In the genomic region with DNA sequence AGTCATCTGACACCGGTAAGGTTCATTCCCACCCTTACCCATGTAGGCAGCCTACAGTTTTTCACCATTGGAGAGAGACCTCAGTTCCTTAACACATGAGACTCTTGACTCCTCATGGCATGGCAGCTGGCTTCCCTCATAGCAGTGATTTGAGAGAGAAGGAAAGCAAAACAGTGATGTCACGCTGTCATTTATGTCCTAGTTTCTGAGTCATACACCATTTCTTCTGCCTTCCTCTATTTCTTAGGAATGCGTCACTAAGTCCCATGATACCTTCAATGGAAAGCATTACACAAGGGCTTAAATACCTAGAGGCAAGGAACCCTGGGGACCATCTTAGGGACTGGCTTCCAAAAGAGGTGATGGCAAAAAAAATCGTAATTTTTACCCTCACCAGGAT, we compare ENCODE assay signal across 29 cellular contexts.
A peak's percentile ranks its signal among the peaks of the same experiment; 100 is the strongest.
DNase-seq lines count a peak whose midpoint lies in the region; ATAC-seq, FAIRE-seq and TF ChIP-seq lines count a peak whose summit lies in the region.
"Had no signal": no experiment of that assay in that cellular context is flagged by ENCODE, and none has a peak within 500 bp of the region (broad histone marks: within the 10 kb centered on the region; RNA-seq: fewer than 3 reads in every experiment).

No MANE protein-coding gene starts in this region.

- no peak overlapping the region for H3K4me3 ChIP-seq in bronchial epithelial cell (ENCODE audit: low read depth, low read length)
- no peak overlapping the region for H3K4me3 ChIP-seq in mesenchymal stem cell (ENCODE audit: insufficient read depth in 1 of 2, low read depth in 1 of 2, low read length in 2 of 2)
- H3K4me3 ChIP-seq: ascending aorta, BLaER1, esophagus squamous epithelium, lung, mucosa of descending colon, right atrium auricular region, spleen, tibial nerve had no signal

- no peak overlapping the region for H2BK15ac ChIP-seq in mesenchymal stem cell (ENCODE audit: low read depth, poor library complexity, severe bottlenecking)

- WGBS in mesenchymal stem cell: 66% methylated on average over 2 of the region's 4 CpGs

- H3K36me3 ChIP-seq in bronchial epithelial cell (ENCODE audit: control insufficient read depth, insufficient read depth, low read length) (no peaks in the 10 kb centered on the region), mesenchymal stem cell (ENCODE audit: control insufficient read depth in 1 of 2, insufficient read depth in 2 of 2, low read depth in 1 of 2, low read length in 2 of 2) (no peaks in the 10 kb centered on the region)
- H3K36me3 ChIP-seq: ascending aorta, BLaER1, esophagus squamous epithelium, right atrium auricular region, spleen, tibial nerve, WERI-Rb-1 had no signal

- no peak overlapping the region for H3K4me2 ChIP-seq in mesenchymal stem cell (ENCODE audit: low read length, poor library complexity, severe bottlenecking)
- H3K4me2 ChIP-seq: BLaER1 had no signal

- no peak overlapping the region for H2AK5ac ChIP-seq in mesenchymal stem cell (ENCODE audit: low read length, severe bottlenecking)

- H3K79me1 ChIP-seq in mesenchymal stem cell (replicated peaks; ENCODE audit: low read length, poor library complexity, severe bottlenecking): no peaks in the 10 kb centered on the region

- H3K9ac ChIP-seq in mesenchymal stem cell (ENCODE audit: low read length): no peak overlapping the region
- H3K9ac ChIP-seq: BLaER1, parathyroid adenoma had no signal

- no peak overlapping the region for H4K8ac ChIP-seq in mesenchymal stem cell (ENCODE audit: low read length)

- H3K9me3 ChIP-seq in mesenchymal stem cell (ENCODE audit: control insufficient read depth, low read length): no peaks in the 10 kb centered on the region
- H3K9me3 ChIP-seq: ascending aorta, BLaER1, esophagus squamous epithelium, mucosa of descending colon, right atrium auricular region, spleen, tibial nerve had no signal

- H3K23ac ChIP-seq in mesenchymal stem cell (ENCODE audit: low read length in 2 of 2): peak overlapping the region in 1 of 2 experiments; percentile 9

- no peak overlapping the region for H3K4ac ChIP-seq in mesenchymal stem cell (ENCODE audit: low read depth in 1 of 2, low read length in 2 of 2)

- H3K18ac ChIP-seq in mesenchymal stem cell (ENCODE audit: low read depth in 1 of 2, low read length in 2 of 2): peak overlapping the region in 1 of 2 experiments; percentile 23

- no peak overlapping the region for H2BK12ac ChIP-seq in mesenchymal stem cell (ENCODE audit: low read length in 2 of 2)

- H2AFZ ChIP-seq in mesenchymal stem cell (ENCODE audit: low read depth, low read length): no peak overlapping the region
- H2AFZ ChIP-seq: parathyroid adenoma had no signal

- H3K27me3 ChIP-seq in bronchial epithelial cell (ENCODE audit: control insufficient read depth, insufficient read depth, low read length) (no peaks in the 10 kb centered on the region), mesenchymal stem cell (ENCODE audit: control insufficient read depth in 1 of 2, insufficient read depth in 1 of 2, low read length in 2 of 2) (no peaks in the 10 kb centered on the region)
- H3K27me3 ChIP-seq: ascending aorta, BLaER1, esophagus squamous epithelium, right atrium auricular region, spleen, tibial nerve had no signal

- TF ChIP-seq CTCF in bronchial epithelial cell (IDR thresholded peaks at IDR 0.05; ENCODE audit: insufficient read depth, low read length, severe bottlenecking): no peak

- DNase-seq in ELR (ENCODE audit: low read depth) (peak; percentile 67), MV-4-11 (lab: John Stamatoyannopoulos, UW) (peak; percentile 50), bronchial epithelial cell (ENCODE audit: low read depth) (no peak), mesenchymal stem cell (peak; percentile 80), NCI-H226 (no peak)
- DNase-seq: activated CD4-positive, alpha-beta T cell treated with anti-CD3 and anti-CD28 coated beads, Interleukin-2, amount 10 ng/mL, durations not matched to agents 24 days and 14 days; activated gamma-delta T cell; activated naive CD8-positive, alpha-beta T cell treated with anti-CD3 and anti-CD28 coated beads, Interleukin-2, amount 10 ng/mL, durations not matched to agents 7 days and 5 days; activated T-cell treated with anti-CD3 and anti-CD28 coated beads, Interleukin-2, amount 50 U/mL, for 1 hour; dermis blood vessel endothelial cell; esophagus squamous epithelium; glutamatergic neuron; mucosa of descending colon; NCI-H1105 treated with DMSO at 0.1 percent for 48 hours; NCI-H2029; NCI-H748 treated with DMSO at 0.1 percent for 48 hours; spleen; WERI-Rb-1 had no signal

- no peak overlapping the region for H2BK120ac ChIP-seq in mesenchymal stem cell (ENCODE audit: low read depth, low read length)

- peaks cover 1% of the 10 kb centered on the region for H3K4me1 ChIP-seq in mesenchymal stem cell (ENCODE audit: control insufficient read depth, insufficient read depth, low read depth, low read length)
- H3K4me1 ChIP-seq: ascending aorta, BLaER1, esophagus squamous epithelium, parathyroid adenoma, right atrium auricular region, spleen, tibial nerve had no signal

- no peak overlapping the region for H3K14ac ChIP-seq in mesenchymal stem cell (ENCODE audit: low read length in 2 of 2)

- ATAC-seq in GM21717 (IDR thresholded peaks at IDR 0.05; ENCODE audit: unreplicated experiment): no peak
- no peak for ATAC-seq in GM18867 (IDR thresholded peaks at IDR 0.05; ENCODE audit: unreplicated experiment)
- ATAC-seq: mucosa of descending colon had no signal

- no peak overlapping the region for H3K27ac ChIP-seq in mesenchymal stem cell (ENCODE audit: low read length, poor library complexity, severe bottlenecking)
- H3K27ac ChIP-seq: ascending aorta, BLaER1, esophagus squamous epithelium, parathyroid adenoma, right atrium auricular region, spleen, tibial nerve had no signal

- no peak overlapping the region for H4K91ac ChIP-seq in mesenchymal stem cell (ENCODE audit: low read length)

- H2BK5ac ChIP-seq in mesenchymal stem cell (ENCODE audit: low read depth, low read length, poor library complexity, severe bottlenecking): no peak overlapping the region

- FAIRE-seq in bronchial epithelial cell (lab: Jason Lieb, UNC): peak; percentile 23
- FAIRE-seq: endometrium, GM18507, keratinocyte had no signal

Comparison
In these comparisons a context has a peak if more than half of its experiments do, and no peak if none do; other contexts are left out.
1. DNase-seq: peak in ELR (single experiment), MV-4-11 (single experiment) and mesenchymal stem cell (single experiment); none in bronchial epithelial cell (single experiment) and NCI-H226 (single experiment).